Comparison of ENCODE assay signal across 11 cellular contexts in genomic region chr13:27131906-27132305, GRCh38. TPM values are rescaled to one million over a fixed set of nuclear protein-coding genes. Genes with fewer than 3 reads are reported as not detected.
A peak's percentile ranks its signal among the peaks of the same experiment; 100 is the strongest.
DNase-seq lines count a peak whose midpoint lies in the region; ATAC-seq lines count a peak whose summit lies in the region.
"Had no signal": no experiment of that assay in that cellular context is flagged by ENCODE, and none has a peak within 500 bp of the region (broad histone marks: within the 10 kb centered on the region; RNA-seq: fewer than 3 reads in every experiment).

No MANE protein-coding gene starts in this region.

- H3K9me3 ChIP-seq in HUES6 (ENCODE audit: control insufficient read depth, insufficient read depth, low read depth, low read length): peaks cover 16% of the 10 kb centered on the region
- H3K9me3 ChIP-seq in naive thymus-derived CD4-positive, alpha-beta T cell (ENCODE audit: control insufficient read depth in 2 of 3, low read length in 3 of 3): no peaks in the 10 kb centered on the region
- H3K9me3 ChIP-seq: SK-N-SH had no signal

- no peaks in the 10 kb centered on the region for H3K27me3 ChIP-seq in HUES6 (ENCODE audit: control insufficient read depth, insufficient read depth, low read length)
- no peaks in the 10 kb centered on the region for H3K27me3 ChIP-seq in naive thymus-derived CD4-positive, alpha-beta T cell (ENCODE audit: control insufficient read depth in 2 of 2, insufficient read depth in 2 of 2, low read length in 2 of 2)

- H3K27ac ChIP-seq in HUES6 (ENCODE audit: low read depth, low read length): peak overlapping the region; percentile 5; the same call in 1 of the 2 replicates
- H3K27ac ChIP-seq in naive thymus-derived CD4-positive, alpha-beta T cell (ENCODE audit: low read depth, low read length): no peak overlapping the region

- H3K27ac Mint-ChIP-seq in activated CD4-positive, alpha-beta T cell treated with anti-CD3 and anti-CD28 coated beads for 36 hours: peak overlapping the region; percentile 80
- peak overlapping the region; percentile 88 for H3K27ac Mint-ChIP-seq in activated naive CD8-positive, alpha-beta T cell
- peak overlapping the region in 4 of 9 donors; percentile 41 to 87 (median 77) for H3K27ac Mint-ChIP-seq in naive thymus-derived CD4-positive, alpha-beta T cell

- H3K4me3 ChIP-seq in HUES6 (ENCODE audit: low read depth, low read length): no peak overlapping the region
- H3K4me3 ChIP-seq in naive thymus-derived CD4-positive, alpha-beta T cell (ENCODE audit: low read length): no peak overlapping the region

- peak overlapping the region; percentile 24 for H3K4me3 Mint-ChIP-seq in activated CD4-positive, alpha-beta T cell treated with anti-CD3 and anti-CD28 coated beads for 36 hours
- peak overlapping the region; percentile 71 for H3K4me3 Mint-ChIP-seq in activated naive CD8-positive, alpha-beta T cell
- H3K4me3 Mint-ChIP-seq in naive thymus-derived CD4-positive, alpha-beta T cell: peak overlapping the region in 6 of 10 donors; percentile 5 to 71 (median 32)

- intact Hi-C loops in activated CD4-positive, alpha-beta T cell treated with anti-CD3 and anti-CD28 coated beads for 36 hours (cut with DNase I, micrococcal nuclease): loop anchor here (1.0 to 10.0 kb wide), 11 partner anchors 15 to 1583 kb away; partner anchors contain the start of genes RPL21 (in 2 of the 2), LNX2 (in 1 of the 2), MTIF3 (in 1 of the 2) and PAN3 (in 1 of the 2)
- intact Hi-C loops in naive thymus-derived CD4-positive, alpha-beta T cell (cut with micrococcal nuclease): loop anchor here (1.0 to 5.0 kb wide), 10 partner anchors 15 to 1007 kb away; partner anchors contain the start of genes GTF3A (in 1 of the 2), LNX2 (in 1 of the 2), MTIF3 (in 1 of the 2) and POLR1D (in 1 of the 2)

- ATAC-seq in activated CD4-positive, alpha-beta T cell treated with anti-CD3 and anti-CD28 coated beads for 36 hours: no peak
- ATAC-seq in naive thymus-derived CD4-positive, alpha-beta T cell: no peak

- H3K36me3 ChIP-seq in HUES6 (ENCODE audit: control insufficient read depth, insufficient read depth, low read length): no peaks in the 10 kb centered on the region
- no peaks in the 10 kb centered on the region for H3K36me3 ChIP-seq in naive thymus-derived CD4-positive, alpha-beta T cell (ENCODE audit: control insufficient read depth in 2 of 3, insufficient read depth in 3 of 3, low read length in 3 of 3)

- peaks cover 9% of the 10 kb centered on the region for H3K9me3 Mint-ChIP-seq in activated CD4-positive, alpha-beta T cell treated with anti-CD3 and anti-CD28 coated beads for 36 hours (ENCODE audit: low read depth)
- peaks cover 5% of the 10 kb centered on the region for H3K9me3 Mint-ChIP-seq in activated naive CD8-positive, alpha-beta T cell (ENCODE audit: low read depth)
- H3K9me3 Mint-ChIP-seq in naive thymus-derived CD4-positive, alpha-beta T cell: peaks cover 0 to 19% (median 5%) of the 10 kb centered on the region in 11 donors

- no peak for DNase-seq in activated CD4-positive, alpha-beta T cell treated with anti-CD3 and anti-CD28 coated beads for 36 hours
- DNase-seq in activated CD4-positive, alpha-beta T cell treated with anti-CD3 and anti-CD28 coated beads for 1 hour: no peak
- DNase-seq in naive thymus-derived CD4-positive, alpha-beta T cell: no peak
- DNase-seq in islet precursor cell (no peak), LoVo (ENCODE audit: low spot score) (no peak), NCI-H2196 treated with DMSO at 0.1 percent for 48 hours (lab: John Stamatoyannopoulos, UW; ENCODE audit: unreplicated experiment) (no peak)
- DNase-seq: NCI-H1048, occipital lobe, SK-N-SH had no signal

- H3K27me3 Mint-ChIP-seq in activated CD4-positive, alpha-beta T cell treated with anti-CD3 and anti-CD28 coated beads for 36 hours: no peaks in the 10 kb centered on the region
- no peaks in the 10 kb centered on the region for H3K27me3 Mint-ChIP-seq in activated naive CD8-positive, alpha-beta T cell
- no peaks in the 10 kb centered on the region for H3K27me3 Mint-ChIP-seq in naive thymus-derived CD4-positive, alpha-beta T cell

- H3K4me1 Mint-ChIP-seq in activated CD4-positive, alpha-beta T cell treated with anti-CD3 and anti-CD28 coated beads for 36 hours: peaks cover 81% of the 10 kb centered on the region
- H3K4me1 Mint-ChIP-seq in activated naive CD8-positive, alpha-beta T cell (ENCODE audit: low read depth): peaks cover 84% of the 10 kb centered on the region
- H3K4me1 Mint-ChIP-seq in naive thymus-derived CD4-positive, alpha-beta T cell: peaks cover 43 to 86% (median 74%) of the 10 kb centered on the region in 7 donors

- POLR2A ChIA-PET in activated CD4-positive, alpha-beta T cell treated with anti-CD3 and anti-CD28 coated beads for 36 hours (lab: Charles Lee): interaction anchor here (0.6 to 1.9 kb wide), 6 partner anchors 15 to 221 kb away, joined by 3 to 17 read pairs (median 6); partner anchors contain the start of gene RPL21
- POLR2A ChIA-PET in naive thymus-derived CD4-positive, alpha-beta T cell (lab: Charles Lee): no interaction called here

- CTCF ChIA-PET in activated CD4-positive, alpha-beta T cell treated with anti-CD3 and anti-CD28 coated beads for 36 hours (lab: Charles Lee): interaction anchor here (0.8 to 2.4 kb wide), 11 partner anchors 12 to 139 kb away, joined by 3 to 6 read pairs (median 4); partner anchors contain the start of gene RASL11A
- CTCF ChIA-PET in naive thymus-derived CD4-positive, alpha-beta T cell (lab: Charles Lee): no interaction called here

- H3K36me3 Mint-ChIP-seq in activated CD4-positive, alpha-beta T cell treated with anti-CD3 and anti-CD28 coated beads for 36 hours (ENCODE audit: low read depth): peaks cover 41% of the 10 kb centered on the region
- H3K36me3 Mint-ChIP-seq in activated naive CD8-positive, alpha-beta T cell: peaks cover 12% of the 10 kb centered on the region
- peaks cover 13 to 39% (median 34%) of the 10 kb centered on the region in 5 donors for H3K36me3 Mint-ChIP-seq in naive thymus-derived CD4-positive, alpha-beta T cell

- H3K4me1 ChIP-seq in HUES6 (ENCODE audit: control insufficient read depth, insufficient read depth, low read length): peaks cover 17% of the 10 kb centered on the region; the same call in 1 of the 2 replicates
- H3K4me1 ChIP-seq in naive thymus-derived CD4-positive, alpha-beta T cell (ENCODE audit: control insufficient read depth in 2 of 2, insufficient read depth in 2 of 2, low read length in 2 of 2): peaks cover 0 to 14% of the 10 kb centered on the region in 2 donors

- H3K9ac ChIP-seq in HUES6 (ENCODE audit: low read length): no peak overlapping the region
- H3K9ac ChIP-seq: SK-N-SH had no signal

RNA-seq across cellular contexts. Expression of gene USP12, which starts 39.7 kb away (rescaled TPM):
- total RNA-seq in activated CD4-positive, alpha-beta T cell treated with anti-CD3 and anti-CD28 coated beads for 36 hours: 10 to 100 TPM; 32.3 to 32.4 TPM
- total RNA-seq in naive thymus-derived CD4-positive, alpha-beta T cell: 10 to 100 TPM; 22.2 to 53.5 (median 25.1) TPM
- 10 to 100 TPM; 11.0 to 11.3 TPM for polyA plus RNA-seq in naive thymus-derived CD4-positive, alpha-beta T cell
